ENCODE assay signal across 10 cellular contexts in the genomic region with DNA sequence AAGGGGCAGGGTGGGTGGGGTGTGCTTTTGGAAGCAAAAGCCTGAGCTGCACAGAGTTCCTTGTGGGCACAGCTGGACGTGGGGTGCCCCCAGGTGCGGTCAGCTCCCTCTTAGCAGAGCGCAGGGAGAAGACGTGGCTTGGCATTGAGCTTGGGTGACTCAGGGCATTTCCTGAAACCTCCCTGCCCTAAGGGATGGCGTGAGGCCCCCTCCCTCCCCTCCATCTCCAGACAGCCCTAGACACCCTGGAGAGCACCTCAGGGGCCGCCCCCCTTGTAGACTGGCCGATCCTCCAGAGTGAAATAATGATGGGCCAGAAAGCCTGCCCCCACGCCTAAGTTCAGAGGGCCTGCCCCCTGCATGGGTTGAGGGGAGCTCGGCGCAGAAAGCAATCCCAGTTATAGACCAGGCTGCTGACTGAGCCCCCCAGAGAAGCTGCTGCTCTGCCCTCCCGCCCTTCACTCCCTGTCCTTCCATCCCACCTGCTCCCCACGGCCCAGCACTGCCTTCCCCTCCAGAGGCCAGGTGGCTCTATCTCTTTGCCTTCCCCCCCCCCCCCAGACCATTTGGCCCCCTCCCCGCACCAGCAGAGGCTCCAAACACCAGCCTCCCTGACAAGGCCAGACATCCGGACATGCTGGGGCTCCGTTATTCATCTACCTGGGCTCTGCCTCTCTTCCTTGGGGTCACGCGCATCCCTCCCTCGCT. TPM values are rescaled to one million over a fixed set of nuclear protein-coding genes. Genes with fewer than 3 reads are reported as not detected.
"Had no signal": no experiment of that assay in that cellular context is flagged by ENCODE, and none has a peak within 500 bp of the region (broad histone marks: within the 10 kb centered on the region; RNA-seq: fewer than 3 reads in every experiment).

No MANE protein-coding gene starts in this region.

- H3K27ac ChIP-seq: coronary artery, gastroesophageal sphincter, lower lobe of right lung, neural progenitor cell, skin epidermis had no signal

- H3K4me2 ChIP-seq: neural progenitor cell had no signal

- H3K9ac ChIP-seq: neural progenitor cell had no signal

- H3K27ac Mint-ChIP-seq: activated naive CD4-positive, alpha-beta T cell treated with anti-CD3 and anti-CD28 coated beads, Interleukin-2, amount 10 ng/mL, durations not matched to agents 7 days and 5 days; activated T-helper 17 cell treated with anti-CD3 and anti-CD28 coated beads, Interleukin-2, amount 50 U/mL, for 72 hours; mesothelial cell of epicardium; neural progenitor cell; type B pancreatic cell had no signal

- H3K9me3 ChIP-seq: gastroesophageal sphincter, lower lobe of right lung had no signal

- ATAC-seq: gastroesophageal sphincter had no signal

- H3K4me3 ChIP-seq: coronary artery, gastroesophageal sphincter, lower lobe of right lung, neural progenitor cell, skin epidermis had no signal

- H3K36me3 Mint-ChIP-seq: neural progenitor cell, type B pancreatic cell had no signal

- H3K36me3 ChIP-seq: gastroesophageal sphincter, lower lobe of right lung, neural progenitor cell had no signal

- H3K9me3 Mint-ChIP-seq: activated T-helper 17 cell treated with anti-CD3 and anti-CD28 coated beads, Interleukin-2, amount 50 U/mL, for 72 hours; mesothelial cell of epicardium; type B pancreatic cell had no signal

- H2AFZ ChIP-seq: neural progenitor cell had no signal

RNA-seq across cellular contexts. Expression of gene SHH, which starts 2.5 kb away (rescaled TPM):
- total RNA-seq: activated T-helper 17 cell treated with anti-CD3 and anti-CD28 coated beads, Interleukin-2, amount 50 U/mL, for 72 hours; subcutaneous adipose tissue had no signal
